Comparison of ENCODE assay signal across 21 cellular contexts in genomic region chr9:87128008-87128623, GRCh38.
"Had no signal": no experiment of that assay in that cellular context is flagged by ENCODE, and none has a peak within 500 bp of the region (broad histone marks: within the 10 kb centered on the region; RNA-seq: fewer than 3 reads in every experiment).

No MANE protein-coding gene starts in this region.

- H3K4me3 ChIP-seq: K562 had no signal

- DNase-seq: Kasumi-1, MM.1S, NCI-H1092 treated with DMSO at 0.1 percent for 48 hours, NCI-H1436, NCI-H187, NCI-H2029, NCI-H2081 treated with DMSO at 0.1 percent for 48 hours, NCI-H2171, NCI-H226, NCI-H446, NCI-H510A, NCI-H524 treated with DMSO at 0.1 percent for 48 hours, NCI-H69, NCI-H774, PC-3, SHP77 had no signal

- H3K27ac ChIP-seq: HL-60, KMS-11, RWPE1 had no signal

- ATAC-seq: K562, Panc1, PC-3 had no signal
